Comparison of ENCODE assay signal across 8 cellular contexts in the genomic region with DNA sequence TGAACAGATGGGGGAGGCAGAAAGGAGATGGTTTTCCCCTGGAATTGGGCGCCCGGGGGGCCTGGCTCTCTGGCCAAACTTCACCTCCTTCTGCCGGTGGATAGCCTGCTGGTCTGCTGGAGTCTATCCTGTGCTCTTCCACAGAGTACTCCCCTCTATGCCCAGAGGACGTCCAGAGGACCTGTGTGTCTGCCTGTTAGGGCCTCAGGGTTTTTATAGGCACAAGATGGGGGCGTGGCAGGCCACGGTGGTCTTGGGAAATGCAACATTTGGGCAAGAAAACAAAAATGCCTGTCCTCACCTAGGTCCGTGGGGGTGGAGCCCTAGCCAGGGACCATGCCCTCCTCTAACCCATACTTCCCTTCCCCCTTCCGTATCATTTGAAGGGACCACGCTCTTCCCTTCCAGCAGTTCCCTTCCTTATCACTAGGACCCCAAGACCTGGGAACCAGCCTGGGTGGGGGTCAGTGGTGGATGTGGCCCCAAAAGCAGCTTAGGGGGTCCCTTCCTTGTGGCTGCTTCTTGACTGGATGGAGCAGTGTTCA. TPM values are rescaled to one million over a fixed set of nuclear protein-coding genes. Genes with fewer than 3 reads are reported as not detected.
DNase-seq lines count a peak whose midpoint lies in the region; ATAC-seq, FAIRE-seq and TF ChIP-seq lines count a peak whose summit lies in the region.

No MANE protein-coding gene starts in this region.

- H3K9me3 Mint-ChIP-seq in activated T-cell treated with anti-CD3 and anti-CD28 coated beads, Interleukin-2, amount 50 U/mL, for 4 hours = no peaks in the 10 kb centered on the region

- peak overlapping the region; percentile 19 for H3K27ac ChIP-seq in HepG2 (ENCODE audit: extremely low read length, insufficient read depth, low read length)
- peak overlapping the region in 1 of 4 donors; percentile 15 for H3K27ac ChIP-seq in tibial nerve

- TF ChIP-seq POLR2A in HepG2 (IDR thresholded peaks at IDR 0.05; ENCODE audit: insufficient read depth in 1 of 2, low read depth in 2 of 2, low read length in 2 of 2) (no peak), tibial nerve (IDR thresholded peaks at IDR 0.05) (no peak)

- TF ChIP-seq EP300 in HepG2 (IDR thresholded peaks at IDR 0.05; ENCODE audit: low read depth in 2 of 2, low read length in 2 of 2) (no peak), HepG2 (CRISPR knock-in tag; IDR thresholded peaks at IDR 0.05; ENCODE audit: borderline replicate concordance) (no peak), tibial nerve (IDR thresholded peaks at IDR 0.05) (no peak)

- in situ Hi-C loops in HepG2 (cut with HindIII; ENCODE audit: extremely low pct_ligation_motif_present, low pct_unique_long_range_greater_than_20kb) = no loop called here

- H3K4me2 ChIP-seq in HepG2 (ENCODE audit: low read depth, low read length) = peak overlapping the region; percentile 100

- FAIRE-seq in HepG2 (lab: Jason Lieb, UNC) = no peak

- POLR2A ChIA-PET in HepG2 (lab: Yijun Ruan, JAX) = interaction anchor here (0.6 to 1.8 kb wide), 9 partner anchors 8 to 352 kb away, joined by 3 to 6 read pairs (median 3); partner anchors contain the start of gene ZNF337

- WGBS in HepG2 (ENCODE audit: low lambda C conversion rate) = 77% methylated on average over 9 of the region's 9 CpGs
- 85 to 90% methylated on average over 9 of the region's 9 CpGs for WGBS in tibial nerve, 2 donors

- H3K9me3 ChIP-seq in adipocyte (ENCODE audit: control insufficient read depth, low read length) = no peaks in the 10 kb centered on the region
- H3K9me3 ChIP-seq in HepG2 (ENCODE audit: low read length) = no peaks in the 10 kb centered on the region
- H3K9me3 ChIP-seq in tibial nerve = no peaks in the 10 kb centered on the region

- H3K36me3 ChIP-seq in adipocyte (ENCODE audit: control insufficient read depth, insufficient read depth, low read length, severe bottlenecking) (no peaks in the 10 kb centered on the region), HepG2 (replicated peaks in 1 of 2; ENCODE audit: control insufficient read depth in 1 of 2, insufficient read depth in 2 of 2, low read length in 2 of 2) (no peaks in the 10 kb centered on the region), tibial nerve (no peaks in the 10 kb centered on the region)

- H3K4me3 ChIP-seq in adipocyte (ENCODE audit: low read length) = peak overlapping the region; percentile 76
- H3K4me3 ChIP-seq in HepG2 (replicated peaks in 1 of 3; ENCODE audit: insufficient read depth in 1 of 3, low read depth in 2 of 3, low read length in 3 of 3) = peak overlapping the region; percentile 62 to 85 (median 74)
- peak overlapping the region; percentile 22 to 43 (median 30) for H3K4me3 ChIP-seq in tibial nerve

- no peak for ATAC-seq in activated T-cell treated with anti-CD3 and anti-CD28 coated beads, Interleukin-2, amount 50 U/mL, for 4 hours
- ATAC-seq in HepG2 = peak; percentile 40
- ATAC-seq in HG03108 (IDR thresholded peaks at IDR 0.05; ENCODE audit: unreplicated experiment) = no peak

- peak overlapping the region; percentile 89 for H2AFZ ChIP-seq in HepG2 (ENCODE audit: low read length)

- no peak for TF ChIP-seq RAD21 in HepG2 (CRISPR knock-in tag; IDR thresholded peaks at IDR 0.05)

- H4K20me1 ChIP-seq in HepG2 (ENCODE audit: insufficient read depth, low read length) = no peaks in the 10 kb centered on the region

- H3K79me2 ChIP-seq in HepG2 (ENCODE audit: insufficient read depth, low read length) = no peaks in the 10 kb centered on the region

- no peak for TF ChIP-seq CTCF in HepG2 (CRISPR knock-in tag; IDR thresholded peaks at IDR 0.05)
- TF ChIP-seq CTCF in tibial nerve (IDR thresholded peaks at IDR 0.05) = no peak

- CTCF ChIA-PET in HepG2 (lab: Yijun Ruan, JAX; ENCODE audit: low intra/inter-chr PET ratio, low total read pairs) = no interaction called here

- H3K4me1 ChIP-seq in adipocyte (ENCODE audit: control insufficient read depth, insufficient read depth, low read length) (no peaks in the 10 kb centered on the region), HepG2 (ENCODE audit: insufficient read depth, low read length) (peaks cover 24% of the 10 kb centered on the region), tibial nerve (peaks cover 0 to 4% (median 0%) of the 10 kb centered on the region in 4 donors)

- H3K27me3 ChIP-seq in adipocyte (replicated peaks; ENCODE audit: control insufficient read depth, insufficient read depth, low read length) = no peaks in the 10 kb centered on the region
- H3K27me3 ChIP-seq in HepG2 (ENCODE audit: control insufficient read depth in 1 of 2, insufficient read depth in 2 of 2, low read length in 2 of 2) = no peaks in the 10 kb centered on the region; a peak in 1 of 5 replicates
- H3K27me3 ChIP-seq in tibial nerve = no peaks in the 10 kb centered on the region

- peak overlapping the region; percentile 86 for H3K4me3 Mint-ChIP-seq in activated T-cell treated with anti-CD3 and anti-CD28 coated beads, Interleukin-2, amount 50 U/mL, for 4 hours

- H3K27me3 Mint-ChIP-seq in activated T-cell treated with anti-CD3 and anti-CD28 coated beads, Interleukin-2, amount 50 U/mL, for 4 hours (ENCODE audit: low read depth) = no peaks in the 10 kb centered on the region

- intact Hi-C loops in HepG2 (cut with micrococcal nuclease; ENCODE audit: unreplicated experiment) = loop anchor here (2.0 to 5.0 kb wide), 2 partner anchors 53 to 117 kb away; partner anchors contain the start of gene ZNF337

- H3K36me3 Mint-ChIP-seq in activated T-cell treated with anti-CD3 and anti-CD28 coated beads, Interleukin-2, amount 50 U/mL, for 4 hours (ENCODE audit: insufficient read depth) = peaks cover 1% of the 10 kb centered on the region

- peaks cover 14% of the 10 kb centered on the region for H3K4me1 Mint-ChIP-seq in activated T-cell treated with anti-CD3 and anti-CD28 coated beads, Interleukin-2, amount 50 U/mL, for 4 hours (ENCODE audit: low read depth)

- TSS peak; percentile 65 for BruUV-seq in HepG2 (replicated peaks; lab: Mats Ljungman, UMichigan)

- peak overlapping the region; percentile 63 for H3K9ac ChIP-seq in adipocyte (ENCODE audit: low read length)
- H3K9ac ChIP-seq in HepG2 (ENCODE audit: insufficient read depth, low read depth, low read length) = peak overlapping the region; percentile 77

- no peak for DNase-seq in activated T-cell treated with anti-CD3 and anti-CD28 coated beads, Interleukin-2, amount 50 U/mL, for 4 hours
- DNase-seq in activated T-cell treated with anti-CD3 and anti-CD28 coated beads for 4 hours = no peak
- no peak for DNase-seq in adipocyte (ENCODE audit: low read depth)
- no peak for DNase-seq in HepG2 (ENCODE audit: low spot score)
- no peak for DNase-seq in tibial nerve (ENCODE audit: low spot score in 2 of 2)
- DNase-seq in DMS79 (lab: John Stamatoyannopoulos, UW) = no peak
- no peak for DNase-seq in stimulated activated naive CD4-positive, alpha-beta T cell (lab: John Stamatoyannopoulos, UW)

TF ChIP-seq in HepG2, 621 proteins besides CTCF, POLR2A, EP300 and RAD21 (continues in another document):
- TF ChIP-seq, protein P1, sequence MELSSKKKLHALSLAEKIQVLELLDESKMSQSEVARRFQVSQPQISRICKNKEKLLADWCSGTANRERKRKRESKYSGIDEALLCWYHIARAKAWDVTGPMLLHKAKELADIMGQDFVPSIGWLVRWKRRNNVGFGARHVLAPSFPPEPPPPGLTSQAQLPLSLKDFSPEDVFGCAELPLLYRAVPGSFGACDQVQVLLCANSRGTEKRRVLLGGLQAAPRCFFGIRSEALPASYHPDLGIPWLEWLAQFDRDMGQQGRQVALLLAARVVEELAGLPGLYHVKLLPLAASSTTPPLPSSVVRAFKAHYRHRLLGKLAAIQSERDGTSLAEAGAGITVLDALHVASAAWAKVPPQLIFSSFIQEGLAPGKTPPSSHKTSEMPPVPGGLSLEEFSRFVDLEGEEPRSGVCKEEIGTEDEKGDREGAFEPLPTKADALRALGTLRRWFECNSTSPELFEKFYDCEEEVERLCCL (CRISPR knock-in tag; IDR thresholded peaks at IDR 0.05; ENCODE audit: borderline replicate concordance) = peak; percentile 67; the same call in 1 of the 2 replicates
- TF ChIP-seq ZNF740 (CRISPR knock-in tag; IDR thresholded peaks at IDR 0.05) (no peak), ZNF768 (CRISPR knock-in tag; IDR thresholded peaks at IDR 0.05) (peak; percentile 68)

RNA-seq across cellular contexts. Expression of gene ZNF337, which starts 53.6 kb away (rescaled TPM):
- 1 to 10 TPM; 7.5 to 7.6 (median 7.6) TPM for total RNA-seq in activated T-cell treated with anti-CD3 and anti-CD28 coated beads, Interleukin-2, amount 50 U/mL, for 4 hours
- total RNA-seq in HepG2 (2016; rRNA removed; fragmentation: Illumina TruSeq; extraction: Trizol) (19.0 and 19.6 TPM in 2 replicates), tibial nerve (10 to 100 TPM; 17.9 to 23.2 (median 22.0) TPM)
- total RNA-seq in HepG2 (2016; cell fraction: cytosol; rRNA removed; fragmentation: Illumina TruSeq; extraction: Trizol; ENCODE audit: low read depth) = 2.2 and 3.0 TPM in 2 replicates
- total RNA-seq in HepG2 (2016; cell fraction: insoluble cytoplasmic fraction; rRNA removed; fragmentation: Illumina TruSeq; extraction: Trizol) = 18.2 and 18.3 TPM in 2 replicates
- 7.8 and 8.0 TPM in 2 replicates for total RNA-seq in HepG2 (2016; cell fraction: membrane; rRNA removed; fragmentation: Illumina TruSeq; extraction: Trizol)
- 24.6 and 29.8 TPM in 2 replicates for total RNA-seq in HepG2 (2016; cell fraction: nucleus; rRNA removed; fragmentation: Illumina TruSeq; extraction: Trizol)
- polyA plus RNA-seq in HepG2 (2011; rRNA removed) = 17.0 and 22.8 TPM in 2 replicates
- polyA plus RNA-seq in HepG2 (2011; cell fraction: cytosol; rRNA removed) = 5.9 and 8.4 TPM in 2 replicates
- polyA plus RNA-seq in HepG2 (2011; cell fraction: nucleus; rRNA removed) = 55.7 and 72.7 TPM in 2 replicates
- 15.5 and 18.3 TPM in 2 replicates for polyA plus RNA-seq in HepG2 (2012)
- 0.73 and 0.76 TPM in 2 replicates for polyA plus RNA-seq in HepG2 (2016; cell fraction: cytosol; fragmentation: Illumina TruSeq; extraction: Trizol; ENCODE audit: low read depth)
- 11.0 and 11.6 TPM in 2 replicates for polyA plus RNA-seq in HepG2 (2016; cell fraction: insoluble cytoplasmic fraction; fragmentation: Illumina TruSeq; extraction: Trizol; ENCODE audit: low read depth)
- polyA plus RNA-seq in HepG2 (2016; cell fraction: membrane; fragmentation: Illumina TruSeq; extraction: Trizol; ENCODE audit: low read depth) = 2.0 and 2.3 TPM in 2 replicates
- polyA plus RNA-seq in HepG2 (2016; cell fraction: nucleus; fragmentation: Illumina TruSeq; extraction: Trizol; ENCODE audit: insufficient read depth, low read depth) = 53.5 and 55.7 TPM in 2 replicates
- 9.7 and 16.6 TPM in 2 replicates for polyA minus RNA-seq in HepG2 (2011; rRNA and poly(A)+ RNA removed; ENCODE audit: low replicate concordance)
- polyA minus RNA-seq in HepG2 (2011; cell fraction: cytosol; rRNA and poly(A)+ RNA removed) = 8.7 and 9.0 TPM in 2 replicates
- polyA minus RNA-seq in HepG2 (2011; cell fraction: nucleus; rRNA and poly(A)+ RNA removed) = 34.9 and 55.6 TPM in 2 replicates
